12 cellular contexts compared by ENCODE assay signal in genomic region chr18:39701839-39702238, GRCh38.
DNase-seq lines count a peak whose midpoint lies in the region; ATAC-seq and TF ChIP-seq lines count a peak whose summit lies in the region.
"Had no signal": no experiment of that assay in that cellular context is flagged by ENCODE, and none has a peak within 500 bp of the region (broad histone marks: within the 10 kb centered on the region; RNA-seq: fewer than 3 reads in every experiment).

No MANE protein-coding gene starts in this region.

- H3K36me3 Mint-ChIP-seq in endodermal cell (ENCODE audit: low read depth) = peaks cover 17% of the 10 kb centered on the region

- H3K9ac ChIP-seq in endodermal cell (ENCODE audit: extremely low read depth, low read length, poor library complexity, severe bottlenecking) = no peak overlapping the region

- H3K9me3 ChIP-seq in endodermal cell (ENCODE audit: control insufficient read depth, low read length) (peaks cover 34% of the 10 kb centered on the region), BE2C (no peaks in the 10 kb centered on the region)
- H3K9me3 ChIP-seq: uterus had no signal

- peaks cover 6% of the 10 kb centered on the region for H3K4me1 Mint-ChIP-seq in endodermal cell
- H3K4me1 Mint-ChIP-seq: stimulated activated naive CD8-positive, alpha-beta T cell treated with anti-CD3 and anti-CD28 coated beads, Interleukin-15, amount 100 ng/mL, for 72 hours had no signal

- H3K36me3 ChIP-seq in endodermal cell (ENCODE audit: control insufficient read depth, insufficient read depth, low read length) (no peaks in the 10 kb centered on the region), BE2C (no peaks in the 10 kb centered on the region)
- H3K36me3 ChIP-seq: uterus had no signal

- H3K27ac Mint-ChIP-seq in endodermal cell = no peak overlapping the region
- H3K27ac Mint-ChIP-seq: stimulated activated naive CD8-positive, alpha-beta T cell treated with anti-CD3 and anti-CD28 coated beads, Interleukin-15, amount 100 ng/mL, for 72 hours had no signal

- WGBS in endodermal cell (ENCODE audit: insufficient coverage in 1 of 2, insufficient read length in 1 of 2), 2 experiments = 73% methylated on average over 2 of the region's 2 CpGs; no CpG with 5 or more reads in 1 of the 2 experiments

- TF ChIP-seq CTCF in endodermal cell (conservative IDR thresholded peaks at IDR 0.05) = no peak
- no peak for TF ChIP-seq CTCF in BE2C (IDR thresholded peaks at IDR 0.05; ENCODE audit: low read depth, low read length)

- H3K27me3 ChIP-seq in endodermal cell (ENCODE audit: control insufficient read depth, insufficient read depth, low read length, poor library complexity, severe bottlenecking) = no peaks in the 10 kb centered on the region
- H3K27me3 ChIP-seq in BE2C = no peaks in the 10 kb centered on the region
- H3K27me3 ChIP-seq: uterus had no signal

- peak; percentile 93 for DNase-seq in DMS53 treated with DMSO at 0.1 percent for 48 hours (lab: John Stamatoyannopoulos, UW; ENCODE audit: unreplicated experiment)
- DNase-seq in NCI-H146 treated with DMSO at 0.1 percent for 48 hours (lab: John Stamatoyannopoulos, UW; ENCODE audit: unreplicated experiment) = peak; percentile 11
- DNase-seq in endodermal cell = no peak
- DNase-seq in lung microvascular endothelial cell (ENCODE audit: low read depth in 2 of 2) = peak; percentile 25 to 59
- no peak for DNase-seq in OCI-M1 (lab: John Stamatoyannopoulos, UW)
- no peak for DNase-seq in activated CD4-positive, alpha-beta T cell treated with anti-CD3 and anti-CD28 coated beads for 1 hour
- no peak for DNase-seq in BE2C
- DNase-seq: DMS79; KBM-7; stimulated activated naive CD8-positive, alpha-beta T cell treated with anti-CD3 and anti-CD28 coated beads, Interleukin-15, amount 100 ng/mL, for 72 hours; uterus had no signal

- H3K4me3 ChIP-seq in endodermal cell (ENCODE audit: low read length) (peak overlapping the region; percentile 53), BE2C (ENCODE audit: low read depth, low read length) (no peak overlapping the region)
- H3K4me3 ChIP-seq: uterus had no signal

- H3K27ac ChIP-seq in endodermal cell (ENCODE audit: low read depth, low read length) = no peak overlapping the region
- H3K27ac ChIP-seq: uterus had no signal

- no peaks in the 10 kb centered on the region for H3K27me3 Mint-ChIP-seq in endodermal cell (ENCODE audit: insufficient read depth)
- H3K27me3 Mint-ChIP-seq: stimulated activated naive CD8-positive, alpha-beta T cell treated with anti-CD3 and anti-CD28 coated beads, Interleukin-15, amount 100 ng/mL, for 72 hours had no signal

- H3K4me3 Mint-ChIP-seq in endodermal cell = no peak overlapping the region
- H3K4me3 Mint-ChIP-seq: stimulated activated naive CD8-positive, alpha-beta T cell treated with anti-CD3 and anti-CD28 coated beads, Interleukin-15, amount 100 ng/mL, for 72 hours had no signal

- no peak for ATAC-seq in HG03457 (IDR thresholded peaks at IDR 0.05; ENCODE audit: unreplicated experiment)
- ATAC-seq: stimulated activated naive CD8-positive, alpha-beta T cell treated with anti-CD3 and anti-CD28 coated beads, Interleukin-15, amount 100 ng/mL, for 72 hours had no signal

- H3K9me3 Mint-ChIP-seq in endodermal cell = peaks cover 35% of the 10 kb centered on the region

- H3K4me1 ChIP-seq in endodermal cell (ENCODE audit: control insufficient read depth, insufficient read depth, low read length) = peaks cover 5% of the 10 kb centered on the region
- no peaks in the 10 kb centered on the region for H3K4me1 ChIP-seq in BE2C
- H3K4me1 ChIP-seq: uterus had no signal

Comparison
In these comparisons a context has a peak if more than half of its experiments do, and no peak if none do; other contexts are left out.
1. DNase-seq: peak in DMS53 treated with DMSO at 0.1 percent for 48 hours (single experiment), NCI-H146 treated with DMSO at 0.1 percent for 48 hours (single experiment) and lung microvascular endothelial cell (2 of 2); none in endodermal cell (single experiment), OCI-M1 (single experiment), activated CD4-positive, alpha-beta T cell treated with anti-CD3 and anti-CD28 coated beads for 1 hour (single experiment) and BE2C (single experiment).